ENCODE assay signal across 8 cellular contexts in genomic region chr13:44331912-44332840, GRCh38. TPM values are rescaled to one million over a fixed set of nuclear protein-coding genes. Genes with fewer than 3 reads are reported as not detected.
DNase-seq lines count a peak whose midpoint lies in the region; ATAC-seq and TF ChIP-seq lines count a peak whose summit lies in the region.

No MANE protein-coding gene starts in this region.

- no peaks in the 10 kb centered on the region for H3K4me1 Mint-ChIP-seq in endothelial cell (ENCODE audit: unreplicated experiment)

- H3K9me3 Mint-ChIP-seq in endothelial cell (ENCODE audit: unreplicated experiment): peaks cover 4% of the 10 kb centered on the region

- no peaks in the 10 kb centered on the region for H3K27me3 Mint-ChIP-seq in endothelial cell (ENCODE audit: unreplicated experiment)

- H3K4me1 ChIP-seq in prostate gland (replicated peaks): peaks cover 2% of the 10 kb centered on the region

- H3K9me3 ChIP-seq in prostate gland: no peaks in the 10 kb centered on the region

- in situ Hi-C loops in G401 (cut with HindIII; ENCODE audit: low sequenced_read_pairs): no loop called here

- H3K27ac ChIP-seq in prostate gland: peak overlapping the region; percentile 24 to 35

- TF ChIP-seq POLR2A in prostate gland (IDR thresholded peaks at IDR 0.05): no peak

- H3K27me3 ChIP-seq in prostate gland (replicated peaks; ENCODE audit: insufficient read depth): no peaks in the 10 kb centered on the region

- 18% methylated on average over 7 of the region's 7 CpGs for WGBS in prostate gland

- DNase-seq in G401 (ENCODE audit: low spot score) (peak; percentile 40), OCI-M1 (lab: John Stamatoyannopoulos, UW) (peak; percentile 74), fibroblast of the aortic adventitia (ENCODE audit: low read depth) (peak; percentile 99), prostate gland (ENCODE audit: low spot score) (peak; percentile 45), endothelial cell (ENCODE audit: low spot score) (no peak), KG1 (lab: John Stamatoyannopoulos, UW) (no peak)

- TF ChIP-seq CTCF in fibroblast of the aortic adventitia (IDR thresholded peaks at IDR 0.05; ENCODE audit: insufficient read depth, low read length) (no peak), prostate gland (IDR thresholded peaks at IDR 0.05) (no peak), endothelial cell (IDR thresholded peaks at IDR 0.05; ENCODE audit: unreplicated experiment) (no peak)

- H3K36me3 ChIP-seq in prostate gland: no peaks in the 10 kb centered on the region

- ATAC-seq in HG03354 (IDR thresholded peaks at IDR 0.05; ENCODE audit: poor library complexity, severe bottlenecking, unreplicated experiment) (no peak), HG03175 (IDR thresholded peaks at IDR 0.05; ENCODE audit: unreplicated experiment) (no peak)

- no peak overlapping the region for H3K4me3 ChIP-seq in fibroblast of the aortic adventitia (ENCODE audit: low read depth, low read length)
- no peak overlapping the region for H3K4me3 ChIP-seq in prostate gland

- no peak overlapping the region for H3K27ac Mint-ChIP-seq in endothelial cell (ENCODE audit: unreplicated experiment)

- no peak overlapping the region for H3K4me3 Mint-ChIP-seq in endothelial cell (ENCODE audit: unreplicated experiment)

- intact Hi-C loops in prostate gland (cut with DNase I): no loop called here

- H3K36me3 Mint-ChIP-seq in endothelial cell (ENCODE audit: low read depth, unreplicated experiment): no peaks in the 10 kb centered on the region

RNA-seq across cellular contexts. Expression of gene SERP2, which starts 41.4 kb away (rescaled TPM):
- total RNA-seq in G401 (2014; rRNA removed; shearing (Covaris generic)): not detected in 2 replicates
- total RNA-seq in fibroblast of the aortic adventitia (ENCODE audit: low replicate concordance) (9.5 and 9.9 TPM in 2 replicates), prostate gland (10 to 100 TPM in 1 of 2 donors, 1 to 10 TPM in 1; 3.3 to 14.5 TPM), endothelial cell (ENCODE audit: unreplicated experiment) (1.8 TPM)

Comparison
In these comparisons a context has a peak if more than half of its experiments do, and no peak if none do; other contexts are left out.
1. DNase-seq: peak in G401 (single experiment), OCI-M1 (single experiment), fibroblast of the aortic adventitia (single experiment) and prostate gland (single experiment); none in endothelial cell (single experiment) and KG1 (single experiment).